ENCODE assay signal across 1 cellular context in genomic region chr22:44179196-44179988, GRCh38.
TF ChIP-seq lines count a peak whose summit lies in the region.

No MANE protein-coding gene starts in this region.

TF ChIP-seq in HEK293, 187 proteins besides CTCF, POLR2A, EP300 and RAD21 (continued from another document):
- TF ChIP-seq PRDM10 (tag by site-specific recombination; IDR thresholded peaks at IDR 0.05) (0 out of 2 replicates have a peak, but pooled peaks have one; percentile 15), ZNF544 (tag by site-specific recombination; IDR thresholded peaks at IDR 0.05) (no peak), ZNF558 (tag by site-specific recombination; IDR thresholded peaks at IDR 0.05) (no peak), ZBTB17 (tag by site-specific recombination; IDR thresholded peaks at IDR 0.05) (peak; percentile 47), RBAK (tag by site-specific recombination; IDR thresholded peaks at IDR 0.05) (no peak), OSR2 (tag by site-specific recombination; IDR thresholded peaks at IDR 0.05) (peak; percentile 78), ZIC2 (tag by site-specific recombination; IDR thresholded peaks at IDR 0.05) (no peak), ZNF248 (tag by site-specific recombination; IDR thresholded peaks at IDR 0.05) (no peak), GLIS1 (tag by site-specific recombination; IDR thresholded peaks at IDR 0.05) (peak; percentile 42; the same call in 1 of the 2 replicates), ZFP69B (tag by site-specific recombination; IDR thresholded peaks at IDR 0.05) (no peak), KLF10 (tag by site-specific recombination; IDR thresholded peaks at IDR 0.05) (no peak), BCL11A (tag by site-specific recombination; IDR thresholded peaks at IDR 0.05; ENCODE audit: low read depth) (no peak), ZBTB48 (tag by site-specific recombination; IDR thresholded peaks at IDR 0.05) (no peak), MZF1 (tag by site-specific recombination; IDR thresholded peaks at IDR 0.05; ENCODE audit: borderline replicate concordance) (no peak), TSHZ1 (tag by site-specific recombination; IDR thresholded peaks at IDR 0.05; ENCODE audit: borderline replicate concordance) (0 out of 2 replicates have a peak, but pooled peaks have one; percentile 14), ZSCAN23 (tag by site-specific recombination; IDR thresholded peaks at IDR 0.05) (no peak), FEZF1 (tag by site-specific recombination; IDR thresholded peaks at IDR 0.05) (peak; percentile 79), ZNF768 (tag by site-specific recombination; IDR thresholded peaks at IDR 0.05) (no peak), ZNF600 (tag by site-specific recombination; IDR thresholded peaks at IDR 0.05) (no peak)
